Comparison of ENCODE assay signal across 8 cellular contexts in genomic region chr10:24503627-24504320, GRCh38.
DNase-seq lines count a peak whose midpoint lies in the region; ATAC-seq, FAIRE-seq and TF ChIP-seq lines count a peak whose summit lies in the region.

No MANE protein-coding gene starts in this region.

- POLR2A ChIA-PET in HEK293 (lab: Yijun Ruan, JAX), result no interaction called here

- H3K27ac Mint-ChIP-seq in astrocyte (ENCODE audit: unreplicated experiment), result peak overlapping the region; percentile 77
- no peak overlapping the region for H3K27ac Mint-ChIP-seq in stimulated activated memory B cell treated with anti-CD40 and anti-IgM and Interleukin-4, amounts not matched to agents 10 μg/mL and 1 μg/mL and 100 μg/mL, for 72 hours

- 45 to 55% methylated on average over 7 to 11 of the region's 11 CpGs for WGBS in transverse colon (ENCODE audit: low coverage in 1 of 2), 2 donors

- CTCF ChIA-PET in HEK293 (lab: Yijun Ruan, JAX), result interaction anchor here (0.5 to 4.5 kb wide), 24 partner anchors 9 to 1457 kb away, joined by 3 to 36 read pairs (median 3); no protein-coding TSS in a partner anchor

- intact Hi-C loops in left colon (cut with DNase I, micrococcal nuclease) (no loop called here), transverse colon (cut with DNase I; ENCODE audit: low total_unique reads) (no loop called here)

- H3K36me3 Mint-ChIP-seq in astrocyte (ENCODE audit: low read depth, unreplicated experiment), result peaks cover 19% of the 10 kb centered on the region
- no peaks in the 10 kb centered on the region for H3K36me3 Mint-ChIP-seq in stimulated activated memory B cell treated with anti-CD40 and anti-IgM and Interleukin-4, amounts not matched to agents 10 μg/mL and 1 μg/mL and 100 μg/mL, for 72 hours

- TF ChIP-seq EP300 in transverse colon (IDR thresholded peaks at IDR 0.05; ENCODE audit: low read depth), result no peak

- H3K9me3 ChIP-seq in HEK293 (ENCODE audit: control insufficient read depth, insufficient read depth, low read depth, low read length), result no peaks in the 10 kb centered on the region
- H3K9me3 ChIP-seq in astrocyte (ENCODE audit: insufficient read depth, low read depth, low read length), result no peaks in the 10 kb centered on the region
- no peaks in the 10 kb centered on the region for H3K9me3 ChIP-seq in transverse colon

- TF ChIP-seq POLR2A in transverse colon (IDR thresholded peaks at IDR 0.05), result no peak

- H3K4me1 ChIP-seq in HEK293 (ENCODE audit: control insufficient read depth, insufficient read depth, low read length) (no peaks in the 10 kb centered on the region), astrocyte (ENCODE audit: insufficient read depth, low read length) (peaks cover 8% of the 10 kb centered on the region), transverse colon (peaks cover 0 to 4% (median 0%) of the 10 kb centered on the region in 4 donors)

- H2AFZ ChIP-seq in astrocyte (ENCODE audit: low read depth, low read length), result no peak overlapping the region

- peaks cover 25% of the 10 kb centered on the region for H3K4me1 Mint-ChIP-seq in astrocyte (ENCODE audit: low read depth, unreplicated experiment)
- no peaks in the 10 kb centered on the region for H3K4me1 Mint-ChIP-seq in stimulated activated memory B cell treated with anti-CD40 and anti-IgM and Interleukin-4, amounts not matched to agents 10 μg/mL and 1 μg/mL and 100 μg/mL, for 72 hours

- peaks cover 3% of the 10 kb centered on the region for H4K20me1 ChIP-seq in astrocyte (ENCODE audit: insufficient read depth, low read length)

- ATAC-seq in left colon, result peak; percentile 93
- ATAC-seq in stimulated activated memory B cell treated with anti-CD40 and anti-IgM and Interleukin-4, amounts not matched to agents 10 μg/mL and 1 μg/mL and 100 μg/mL, for 72 hours, result no peak

- peak; percentile 53; the same call in 1 of the 2 replicates for TF ChIP-seq CTCF in HEK293 (tag by site-specific recombination; IDR thresholded peaks at IDR 0.05)
- peak; percentile 60 for TF ChIP-seq CTCF in astrocyte (IDR thresholded peaks at IDR 0.05; ENCODE audit: insufficient read depth, low read depth, low read length)
- TF ChIP-seq CTCF in transverse colon (IDR thresholded peaks at IDR 0.05), result peak; percentile 37 to 71 (median 60)

- H3K9me3 Mint-ChIP-seq in astrocyte (ENCODE audit: unreplicated experiment), result no peaks in the 10 kb centered on the region
- H3K9me3 Mint-ChIP-seq in stimulated activated memory B cell treated with anti-CD40 and anti-IgM and Interleukin-4, amounts not matched to agents 10 μg/mL and 1 μg/mL and 100 μg/mL, for 72 hours, result peaks cover 4% of the 10 kb centered on the region

- peak; percentile 5 for FAIRE-seq in astrocyte (lab: Jason Lieb, UNC)

- H3K4me3 Mint-ChIP-seq in astrocyte (ENCODE audit: unreplicated experiment), result no peak overlapping the region
- no peak overlapping the region for H3K4me3 Mint-ChIP-seq in stimulated activated memory B cell treated with anti-CD40 and anti-IgM and Interleukin-4, amounts not matched to agents 10 μg/mL and 1 μg/mL and 100 μg/mL, for 72 hours

- no peaks in the 10 kb centered on the region for H3K27me3 Mint-ChIP-seq in astrocyte (ENCODE audit: low read depth, unreplicated experiment)
- H3K27me3 Mint-ChIP-seq in stimulated activated memory B cell treated with anti-CD40 and anti-IgM and Interleukin-4, amounts not matched to agents 10 μg/mL and 1 μg/mL and 100 μg/mL, for 72 hours, result no peaks in the 10 kb centered on the region

- H3K27me3 ChIP-seq in astrocyte (ENCODE audit: insufficient read depth, low read length) (no peaks in the 10 kb centered on the region), transverse colon (no peaks in the 10 kb centered on the region)

- H3K9ac ChIP-seq in astrocyte (ENCODE audit: low read length), result peak overlapping the region; percentile 16

- DNase-seq in activated effector memory CD4-positive, alpha-beta T cell treated with anti-CD3 and anti-CD28 coated beads, Interleukin-2, amount 50 U/mL, for 16 hours, result peak; percentile 66
- DNase-seq in activated effector memory CD4-positive, alpha-beta T cell treated with Interleukin-2 at 50 U/mL for 16 hours, result no peak
- DNase-seq in NCI-H2171 treated with DMSO at 0.1 percent for 48 hours (lab: John Stamatoyannopoulos, UW) (peak; percentile 45), astrocyte (ENCODE audit: low read depth) (peak; percentile 78), left colon (peak in 1 of 2 donors; percentile 70), transverse colon (peak; percentile 65)

- H3K79me2 ChIP-seq in astrocyte (ENCODE audit: insufficient read depth, low read length), result no peaks in the 10 kb centered on the region

- no peak overlapping the region for H3K4me3 ChIP-seq in HEK293 (ENCODE audit: low read depth, low read length)
- no peak overlapping the region for H3K4me3 ChIP-seq in astrocyte (ENCODE audit: insufficient read depth, low read depth, low read length)
- H3K4me3 ChIP-seq in transverse colon, result no peak overlapping the region

- in situ Hi-C loops in transverse colon (cut with MboI; ENCODE audit: low pct_ligation_motif_present in 1 of 4, low pct_unique_long_range_greater_than_20kb in 1 of 4, low sequenced_read_pairs in 3 of 4), result loop anchor here in 3 of 4 donors (25.0 kb wide), 3 partner anchors 91 to 516 kb away; partner anchors contain the start of gene KIAA1217 (in 1 of the 3)

- H3K36me3 ChIP-seq in HEK293 (ENCODE audit: control insufficient read depth in 2 of 2, insufficient read depth in 1 of 2, low read length in 2 of 2) (peaks cover 0 to 9% of the 10 kb centered on the region in 2 experiments; a peak in 1 of 3 replicates), astrocyte (ENCODE audit: insufficient read depth, low read length) (peaks cover 16% of the 10 kb centered on the region), transverse colon (peaks cover 0 to 8% (median 0%) of the 10 kb centered on the region in 4 donors)

- H3K27ac ChIP-seq in HEK293 (ENCODE audit: extremely low read depth, low read depth, low read length) (no peak overlapping the region), astrocyte (ENCODE audit: low read depth, low read length) (peak overlapping the region; percentile 17), transverse colon (no peak overlapping the region)

- peak overlapping the region; percentile 24 for H3K4me2 ChIP-seq in astrocyte (ENCODE audit: low read length)

TF ChIP-seq in HEK293, 187 proteins besides CTCF, POLR2A, EP300 and RAD21:
- no peak for TF ChIP-seq MYNN (tag by site-specific recombination; IDR thresholded peaks at IDR 0.05; ENCODE audit: borderline replicate concordance)
- no peak for TF ChIP-seq ZNF624 (tag by site-specific recombination; IDR thresholded peaks at IDR 0.05)
- no peak for TF ChIP-seq KLF16 (tag by site-specific recombination; IDR thresholded peaks at IDR 0.05)
- no peak for TF ChIP-seq ZNF214 (tag by site-specific recombination; IDR thresholded peaks at IDR 0.05; ENCODE audit: borderline replicate concordance)
- no peak for TF ChIP-seq ZNF132 (tag by site-specific recombination; IDR thresholded peaks at IDR 0.05; ENCODE audit: borderline replicate concordance)
- TF ChIP-seq ZNF585B (tag by site-specific recombination; IDR thresholded peaks at IDR 0.05), result no peak
- no peak for TF ChIP-seq MZF1 (tag by site-specific recombination; IDR thresholded peaks at IDR 0.05; ENCODE audit: borderline replicate concordance)
- no peak for TF ChIP-seq ZNF843 (tag by site-specific recombination; IDR thresholded peaks at IDR 0.05)
- no peak for TF ChIP-seq ZNF248 (tag by site-specific recombination; IDR thresholded peaks at IDR 0.05)
- no peak for TF ChIP-seq ZNF549 (tag by site-specific recombination; IDR thresholded peaks at IDR 0.05)
- no peak for TF ChIP-seq OSR2 (tag by site-specific recombination; IDR thresholded peaks at IDR 0.05)
- TF ChIP-seq ZNF654 (tag by site-specific recombination; IDR thresholded peaks at IDR 0.05; ENCODE audit: low read depth), result peak; percentile 89
- TF ChIP-seq IKZF3 (tag by site-specific recombination; IDR thresholded peaks at IDR 0.05), result no peak
- TF ChIP-seq YY2 (tag by site-specific recombination; IDR thresholded peaks at IDR 0.05), result no peak
- TF ChIP-seq ZNF366 (tag by site-specific recombination; conservative IDR thresholded peaks at IDR 0.05), result no peak
- 0 out of 2 replicates have a peak, but pooled peaks have one; percentile 28 for TF ChIP-seq ZNF561 (tag by site-specific recombination; IDR thresholded peaks at IDR 0.05; ENCODE audit: borderline replicate concordance)
- no peak for TF ChIP-seq ZNF280D (tag by site-specific recombination; IDR thresholded peaks at IDR 0.05)
